In the genomic region with DNA sequence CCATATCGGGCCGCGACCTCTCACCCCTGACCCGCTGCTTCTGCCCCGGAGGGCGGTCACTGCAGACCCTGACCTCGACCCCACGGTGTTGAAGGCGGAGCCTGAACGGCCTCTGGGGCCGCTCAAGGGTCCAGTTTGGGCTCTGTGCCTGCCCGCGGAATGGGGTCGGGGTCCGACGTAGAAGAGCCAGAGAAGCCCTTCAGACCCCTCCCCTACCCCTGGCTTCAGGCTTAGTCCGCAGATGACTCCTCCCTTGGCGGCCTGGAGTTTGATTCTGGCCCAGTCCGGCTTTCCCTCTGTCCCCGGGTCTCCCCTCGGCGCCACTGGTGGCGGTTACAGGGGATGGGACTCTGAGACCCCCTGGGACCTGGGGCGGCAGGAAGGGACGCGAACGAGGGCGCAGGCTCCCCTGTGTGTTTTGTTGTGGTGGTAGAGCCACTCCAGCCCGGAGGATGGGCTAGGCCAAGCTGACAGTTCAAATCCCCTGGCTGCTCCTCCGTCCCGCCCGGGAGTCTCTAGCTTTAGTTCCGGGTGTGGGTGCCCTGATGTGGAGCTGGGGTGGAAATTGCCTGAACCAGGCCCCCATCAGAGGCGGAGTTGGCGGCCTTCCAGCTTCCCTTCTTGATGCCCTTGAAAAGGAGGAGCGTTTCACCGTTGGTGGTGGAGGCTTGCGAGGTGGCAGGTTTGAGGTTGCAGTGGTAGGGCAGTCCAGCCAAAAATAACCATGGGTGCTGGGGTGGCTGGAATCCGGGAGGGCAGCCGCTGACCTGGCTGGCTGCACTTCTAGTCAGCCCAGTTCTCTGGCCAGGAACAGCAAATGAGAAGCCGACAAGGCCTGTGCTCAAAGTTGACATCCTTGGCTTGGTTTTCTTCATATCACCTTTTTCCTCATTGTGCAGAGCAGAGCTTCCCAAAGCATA, we compare ENCODE assay signal across 8 cellular contexts. TPM values are rescaled to one million over a fixed set of nuclear protein-coding genes. Genes with fewer than 3 reads are reported as not detected.
A peak's percentile ranks its signal among the peaks of the same experiment; 100 is the strongest.
DNase-seq lines count a peak whose midpoint lies in the region; ATAC-seq and TF ChIP-seq lines count a peak whose summit lies in the region.

No MANE protein-coding gene starts in this region.

- H3K9me2 ChIP-seq in HCT116 (ENCODE audit: insufficient read depth): no peaks in the 10 kb centered on the region

- H4K20me1 ChIP-seq in HCT116 (ENCODE audit: insufficient read depth): peaks cover 2% of the 10 kb centered on the region; the same call in 1 of the 2 replicates
- H4K20me1 ChIP-seq in osteoblast (ENCODE audit: insufficient read depth, low read length): peaks cover 47% of the 10 kb centered on the region

- intact Hi-C loops in HCT116 (cut with micrococcal nuclease) (no loop called here), thyroid gland (cut with DNase I) (loop anchor here (10.0 kb wide), 1 partner anchor 231 kb away; no protein-coding TSS in a partner anchor)

- no peak for TF ChIP-seq POLR2A in HCT116 (IDR thresholded peaks at IDR 0.05; ENCODE audit: borderline replicate concordance, extremely low read depth, insufficient read depth, insufficient read length)
- peak; percentile 25 to 49 for TF ChIP-seq POLR2A in Peyer's patch (IDR thresholded peaks at IDR 0.05)
- peak in 1 of 2 donors; percentile 20 for TF ChIP-seq POLR2A in thyroid gland (IDR thresholded peaks at IDR 0.05)

- H3K4me1 ChIP-seq in HCT116 (ENCODE audit: control insufficient read depth in 1 of 2, insufficient read depth in 2 of 2, low read length in 2 of 2) (peaks cover 9 to 34% of the 10 kb centered on the region in 2 experiments; a peak in 3 of 4 replicates), Peyer's patch (peaks cover 0 to 27% (median 11%) of the 10 kb centered on the region in 4 donors), osteoblast (ENCODE audit: insufficient read depth, low read length) (peaks cover 21% of the 10 kb centered on the region), thyroid gland (peaks cover 17 to 19% of the 10 kb centered on the region in 2 donors)

- H3K9ac ChIP-seq in HCT116 (ENCODE audit: low read length): peak overlapping the region; percentile 99

- peak overlapping the region; percentile 99 for H3K4me3 ChIP-seq in HCT116 (replicated peaks in 1 of 2; ENCODE audit: low read depth in 1 of 2, low read length in 2 of 2)
- peak overlapping the region; percentile 71 to 98 (median 73) for H3K4me3 ChIP-seq in Peyer's patch
- H3K4me3 ChIP-seq in osteoblast (ENCODE audit: insufficient read depth, low read length): peak overlapping the region; percentile 87
- peak overlapping the region; percentile 79 to 98 (median 98) for H3K4me3 ChIP-seq in thyroid gland (replicated peaks in 1 of 3)

- BruUV-seq in HCT116 (replicated peaks; lab: Mats Ljungman, UMichigan): no TSS peak

- TF ChIP-seq RAD21 in HCT116 (IDR thresholded peaks at IDR 0.05; ENCODE audit: low read depth): no peak

- H3K9me3 ChIP-seq in HCT116 (ENCODE audit: control insufficient read depth in 1 of 2, insufficient read depth in 1 of 2, low read depth in 1 of 2, low read length in 2 of 2): no peaks in the 10 kb centered on the region
- no peaks in the 10 kb centered on the region for H3K9me3 ChIP-seq in Peyer's patch
- H3K9me3 ChIP-seq in osteoblast (ENCODE audit: low read depth, low read length): no peaks in the 10 kb centered on the region
- no peaks in the 10 kb centered on the region for H3K9me3 ChIP-seq in thyroid gland

- H3K4me2 ChIP-seq in HCT116 (ENCODE audit: low read length): peak overlapping the region; percentile 92
- H3K4me2 ChIP-seq in osteoblast (ENCODE audit: insufficient read depth, low read length): peak overlapping the region; percentile 85

- WGBS in thyroid gland, 2 donors: 0 to 1% methylated on average over 19 to 27 of the region's 41 CpGs

- RAD21 ChIA-PET in HCT116 (lab: Charles Lee; ENCODE audit: low non-redundant PET in 1 of 2, low total read pairs in 2 of 2, uncharacterized antibody in 2 of 2, unreplicated experiment in 2 of 2): no interaction called here

- H3K36me3 ChIP-seq in HCT116 (ENCODE audit: control insufficient read depth in 1 of 2, insufficient read depth in 2 of 2, low read length in 2 of 2) (peaks cover 0 to 19% of the 10 kb centered on the region in 2 experiments; a peak in 2 of 4 replicates), Peyer's patch (peaks cover 0 to 24% (median 0%) of the 10 kb centered on the region in 3 donors), osteoblast (ENCODE audit: insufficient read depth, low read length) (peaks cover 23% of the 10 kb centered on the region), thyroid gland (peaks cover 15 to 22% of the 10 kb centered on the region in 2 donors)

- ATAC-seq in HCT116: peak; percentile 2; the same call in 1 of the 2 replicates

- CTCF ChIA-PET in HCT116 (lab: Charles Lee): interaction anchor here (0.6 to 1.3 kb wide), 4 partner anchors 20 to 277 kb away, joined by 3 to 4 read pairs (median 3); no protein-coding TSS in a partner anchor

- peaks cover 56% of the 10 kb centered on the region for H3K79me2 ChIP-seq in HCT116 (ENCODE audit: insufficient read depth, low read length)
- H3K79me2 ChIP-seq in osteoblast (ENCODE audit: insufficient read depth, low read length): peaks cover 61% of the 10 kb centered on the region

- peak; percentile 65 for DNase-seq in COR-L47 (lab: John Stamatoyannopoulos, UW)
- DNase-seq in HCT116 (ENCODE audit: low read depth, low spot score): no peak
- DNase-seq in Peyer's patch: peak; percentile 58 to 84 (median 79)
- DNase-seq in activated naive CD4-positive, alpha-beta T cell treated with Interleukin-2 at 50 U/mL for 16 hours: peak; percentile 67
- DNase-seq in germinal center (ENCODE audit: low spot score): peak; percentile 38
- peak; percentile 98 for DNase-seq in osteoblast (ENCODE audit: insufficient read length, low spot score, missing footprints)
- peak; percentile 87 to 90 for DNase-seq in thyroid gland
- DNase-seq in NCI-H1092 treated with DMSO at 0.1 percent for 48 hours (lab: John Stamatoyannopoulos, UW): no peak

- H3K27me3 ChIP-seq in HCT116 (ENCODE audit: insufficient read depth, low read length) (no peaks in the 10 kb centered on the region), Peyer's patch (no peaks in the 10 kb centered on the region), osteoblast (ENCODE audit: insufficient read depth, low read length) (peaks cover 4% of the 10 kb centered on the region), thyroid gland (no peaks in the 10 kb centered on the region)

- H2AFZ ChIP-seq in HCT116 (ENCODE audit: low read depth, low read length, poor library complexity, severe bottlenecking) (no peak overlapping the region), osteoblast (ENCODE audit: low read length) (peak overlapping the region; percentile 44)

- TF ChIP-seq CTCF in HCT116 (IDR thresholded peaks at IDR 0.05 in 2 of 3, conservative IDR thresholded peaks at IDR 0.05 in 1 of 3; ENCODE audit: borderline replicate concordance in 1 of 3, insufficient read depth in 1 of 3, low read depth in 2 of 3, low read length in 2 of 3): no peak
- no peak for TF ChIP-seq CTCF in Peyer's patch (IDR thresholded peaks at IDR 0.05)
- TF ChIP-seq CTCF in osteoblast (IDR thresholded peaks at IDR 0.05; ENCODE audit: extremely low read depth, low read depth, low read length): no peak
- TF ChIP-seq CTCF in thyroid gland (IDR thresholded peaks at IDR 0.05): no peak

- POLR2A ChIA-PET in HCT116 (lab: Charles Lee): no interaction called here

- H3K27ac ChIP-seq in HCT116 (ENCODE audit: low read depth, low read length): peak overlapping the region; percentile 90
- peak overlapping the region; percentile 98 to 99 (median 98) for H3K27ac ChIP-seq in Peyer's patch
- peak overlapping the region; percentile 88 for H3K27ac ChIP-seq in osteoblast (ENCODE audit: low read depth, low read length)
- peak overlapping the region; percentile 88 to 98 (median 98) for H3K27ac ChIP-seq in thyroid gland

TF ChIP-seq in HCT116, 20 proteins besides CTCF, POLR2A, EP300 and RAD21:
- TF ChIP-seq ZFX (IDR thresholded peaks at IDR 0.05): peak; percentile 84
- TF ChIP-seq SP1 (IDR thresholded peaks at IDR 0.05; ENCODE audit: low read depth): no peak
TF ChIP-seq in HCT116: peak in this region for 1.

RNA-seq across cellular contexts. Expression of a gene that starts 0.6 kb away (rescaled TPM):
- total RNA-seq in HCT116 (2021; ENCODE audit: unreplicated experiment): 79.3 TPM
- polyA plus RNA-seq in HCT116 (2012): 108 and 154 TPM in 2 replicates
- total RNA-seq in Peyer's patch: 100 to 1,000 TPM; 123 to 361 (median 213) TPM
- total RNA-seq in osteoblast: 42.7 and 47.0 TPM in 2 replicates
- 100 to 1,000 TPM in 3 of 4 donors, 10 to 100 TPM in 1; 91.9 to 156 (median 120) TPM for total RNA-seq in thyroid gland

Comparison
In these comparisons a context has a peak if more than half of its experiments do, and no peak if none do; other contexts are left out.
1. DNase-seq: peak in COR-L47 (single experiment), Peyer's patch (3 of 3), activated naive CD4-positive, alpha-beta T cell treated with Interleukin-2 at 50 U/mL for 16 hours (single experiment), germinal center (single experiment), osteoblast (single experiment) and thyroid gland (2 of 2); none in HCT116 (single experiment) and NCI-H1092 treated with DMSO at 0.1 percent for 48 hours (single experiment).
2. Peak in every context shown above with its lines, with median percentiles within 50 percentile points of each other: H3K27ac ChIP-seq and H3K4me3 ChIP-seq.